20 cellular contexts compared by ENCODE assay signal in genomic region chr15:29135266-29135665, GRCh38.
"Had no signal": no experiment of that assay in that cellular context is flagged by ENCODE, and none has a peak within 500 bp of the region (broad histone marks: within the 10 kb centered on the region; RNA-seq: fewer than 3 reads in every experiment).

No MANE protein-coding gene starts in this region.

- H3K4me1 ChIP-seq: uterus had no signal

- H3K4me3 ChIP-seq: esophagus muscularis mucosa, neural progenitor cell, right atrium auricular region, uterus had no signal

- H3K9me3 ChIP-seq: esophagus muscularis mucosa, right atrium auricular region, uterus had no signal

- H2AFZ ChIP-seq: neural progenitor cell had no signal

- H3K27me3 ChIP-seq: neural progenitor cell, right atrium auricular region, uterus had no signal

- ATAC-seq: activated CD8-positive, alpha-beta memory T cell treated with anti-CD3 and anti-CD28 coated beads, Interleukin-2, amount 10 ng/mL, durations not matched to agents 7 days and 5 days; activated CD8-positive, alpha-beta T cell treated with anti-CD3 and anti-CD28 coated beads for 36 hours; activated naive CD8-positive, alpha-beta T cell treated with anti-CD3 and anti-CD28 coated beads, Interleukin-2, amount 50 U/mL, for 24 hours; naive thymus-derived CD8-positive, alpha-beta T cell; stimulated activated effector memory CD8-positive, alpha-beta T cell treated with anti-CD3 and anti-CD28 coated beads, Interleukin-12 subunit alpha, Interleukin-12 subunit beta, amount 100 ng/mL, for 72 hours; stimulated activated naive CD8-positive, alpha-beta T cell treated with anti-CD3 and anti-CD28 coated beads, Interleukin-15, amount 100 ng/mL, for 72 hours; WTC11 had no signal

- H3K4me2 ChIP-seq: neural progenitor cell had no signal

- DNase-seq: activated CD4-positive, alpha-beta T cell treated with anti-CD3 and anti-CD28 coated beads for 1 hour; activated CD4-positive, alpha-beta T cell treated with anti-CD3 and anti-CD28 coated beads, Interleukin-2, amount 50 U/mL, for 1 hour; activated CD8-positive, alpha-beta memory T cell treated with anti-CD3 and anti-CD28 coated beads, Interleukin-2, amount 10 ng/mL, durations not matched to agents 7 days and 5 days; activated CD8-positive, alpha-beta T cell treated with anti-CD3 and anti-CD28 coated beads for 36 hours; activated naive CD8-positive, alpha-beta T cell treated with anti-CD3 and anti-CD28 coated beads, Interleukin-2, amount 50 U/mL, for 24 hours; activated T-cell treated with anti-CD3 and anti-CD28 coated beads, Interleukin-2, amount 50 U/mL, for 48 hours; dermis blood vessel endothelial cell; effector CD4-positive, alpha-beta T cell; occipital lobe; stimulated activated CD4-positive, alpha-beta T cell treated with anti-CD3 and anti-CD28 coated beads, Interleukin-2, amount 100 ng/mL, for 48 hours; stimulated activated naive CD8-positive, alpha-beta T cell treated with anti-CD3 and anti-CD28 coated beads, Interleukin-15, amount 100 ng/mL, for 72 hours; substantia nigra; T-helper 2 cell; uterus had no signal

- H3K27ac ChIP-seq: esophagus muscularis mucosa, neural progenitor cell, right atrium auricular region, uterus had no signal

- H3K36me3 ChIP-seq: esophagus muscularis mucosa, neural progenitor cell, right atrium auricular region, uterus had no signal
